Comparison of ENCODE assay signal across 1 cellular context in the genomic region with DNA sequence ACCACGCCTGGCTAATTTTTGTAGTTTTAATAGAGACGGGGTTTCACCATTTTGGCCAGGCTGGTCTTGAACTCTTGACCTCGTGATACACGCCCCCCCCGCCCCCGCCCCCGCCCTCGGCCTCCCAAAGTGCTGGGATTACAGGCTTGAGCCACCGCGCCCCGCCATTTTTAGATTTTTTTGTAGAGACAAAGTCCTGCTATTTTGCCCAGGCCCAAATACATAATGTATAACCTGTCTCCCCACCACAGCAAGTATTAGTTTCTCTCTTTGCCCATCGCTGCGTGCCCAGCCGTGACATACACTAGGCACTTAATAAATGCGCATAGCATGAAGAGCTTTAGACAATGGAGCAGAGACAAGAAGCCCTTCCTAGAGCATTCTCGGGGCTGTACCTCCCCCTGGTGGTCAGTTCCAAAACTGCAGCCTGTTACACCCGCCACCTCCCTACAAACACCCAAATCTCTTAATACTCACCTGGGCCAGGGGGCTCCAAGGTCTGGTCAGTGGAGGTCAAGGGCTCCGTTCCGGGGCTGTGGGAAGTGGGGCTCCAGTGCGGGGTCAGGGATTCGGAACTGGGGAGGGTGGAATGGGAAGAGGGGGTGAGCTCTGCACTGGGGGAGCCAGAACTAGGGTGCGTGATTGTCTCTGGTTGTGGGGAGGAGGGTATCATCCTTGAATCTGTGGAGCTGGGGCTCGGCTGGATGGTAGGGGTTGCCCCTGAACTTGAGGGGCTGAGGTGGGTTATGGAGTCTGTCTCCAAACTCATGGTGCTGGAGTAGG.
TF ChIP-seq lines count a peak whose summit lies in the region.

No MANE protein-coding gene starts in this region.

TF ChIP-seq in K562, 482 proteins besides CTCF, POLR2A, EP300 and RAD21 (continues in another document):
- peak; percentile 70 for TF ChIP-seq ZFP36 (IDR thresholded peaks at IDR 0.05; ENCODE audit: low read depth, low read length, partially characterized antibody)
- TF ChIP-seq IRF2 (CRISPR knock-in tag; IDR thresholded peaks at IDR 0.05), result no peak
- TF ChIP-seq MLX (CRISPR knock-in tag; conservative IDR thresholded peaks at IDR 0.05), result no peak
- no peak for TF ChIP-seq CHCHD3 (CRISPR knock-in tag; IDR thresholded peaks at IDR 0.05)
- TF ChIP-seq VEZF1 (CRISPR knock-in tag; IDR thresholded peaks at IDR 0.05), result peak; percentile 70
- no peak for TF ChIP-seq HDAC1 (IDR thresholded peaks at IDR 0.05)
- peak in 1 of 3 experiments; percentile 7 for TF ChIP-seq YY1 (IDR thresholded peaks at IDR 0.05; ENCODE audit: borderline replicate concordance in 1 of 3, control insufficient read depth in 1 of 3, extremely low read depth in 1 of 3, insufficient read depth in 3 of 3, insufficient read length in 1 of 3, insufficient replicate concordance in 2 of 3, low read depth in 1 of 3, low read length in 2 of 3)
- TF ChIP-seq FUS (optimal IDR thresholded peaks at IDR 0.05; ENCODE audit: low read depth, low read length), result no peak
- no peak for TF ChIP-seq BCLAF1 (IDR thresholded peaks at IDR 0.05; ENCODE audit: borderline replicate concordance in 1 of 2, control insufficient read depth in 1 of 2, low read depth in 2 of 2, low read length in 1 of 2)
- TF ChIP-seq MYC (IDR thresholded peaks at IDR 0.05; ENCODE audit: low read depth, low read length), result peak; percentile 44; the same call in 1 of the 2 replicates
- no peak for TF ChIP-seq MYC (CRISPR knock-in tag; IDR thresholded peaks at IDR 0.05; ENCODE audit: borderline replicate concordance, low read depth)
- TF ChIP-seq JUND (IDR thresholded peaks at IDR 0.05; ENCODE audit: borderline replicate concordance, low read depth, low read length), result peak; percentile 50; the same call in 1 of the 2 replicates
- no peak for TF ChIP-seq JUND (tag; IDR thresholded peaks at IDR 0.05; ENCODE audit: borderline replicate concordance, low read depth, low read length)
- TF ChIP-seq, protein P1, sequence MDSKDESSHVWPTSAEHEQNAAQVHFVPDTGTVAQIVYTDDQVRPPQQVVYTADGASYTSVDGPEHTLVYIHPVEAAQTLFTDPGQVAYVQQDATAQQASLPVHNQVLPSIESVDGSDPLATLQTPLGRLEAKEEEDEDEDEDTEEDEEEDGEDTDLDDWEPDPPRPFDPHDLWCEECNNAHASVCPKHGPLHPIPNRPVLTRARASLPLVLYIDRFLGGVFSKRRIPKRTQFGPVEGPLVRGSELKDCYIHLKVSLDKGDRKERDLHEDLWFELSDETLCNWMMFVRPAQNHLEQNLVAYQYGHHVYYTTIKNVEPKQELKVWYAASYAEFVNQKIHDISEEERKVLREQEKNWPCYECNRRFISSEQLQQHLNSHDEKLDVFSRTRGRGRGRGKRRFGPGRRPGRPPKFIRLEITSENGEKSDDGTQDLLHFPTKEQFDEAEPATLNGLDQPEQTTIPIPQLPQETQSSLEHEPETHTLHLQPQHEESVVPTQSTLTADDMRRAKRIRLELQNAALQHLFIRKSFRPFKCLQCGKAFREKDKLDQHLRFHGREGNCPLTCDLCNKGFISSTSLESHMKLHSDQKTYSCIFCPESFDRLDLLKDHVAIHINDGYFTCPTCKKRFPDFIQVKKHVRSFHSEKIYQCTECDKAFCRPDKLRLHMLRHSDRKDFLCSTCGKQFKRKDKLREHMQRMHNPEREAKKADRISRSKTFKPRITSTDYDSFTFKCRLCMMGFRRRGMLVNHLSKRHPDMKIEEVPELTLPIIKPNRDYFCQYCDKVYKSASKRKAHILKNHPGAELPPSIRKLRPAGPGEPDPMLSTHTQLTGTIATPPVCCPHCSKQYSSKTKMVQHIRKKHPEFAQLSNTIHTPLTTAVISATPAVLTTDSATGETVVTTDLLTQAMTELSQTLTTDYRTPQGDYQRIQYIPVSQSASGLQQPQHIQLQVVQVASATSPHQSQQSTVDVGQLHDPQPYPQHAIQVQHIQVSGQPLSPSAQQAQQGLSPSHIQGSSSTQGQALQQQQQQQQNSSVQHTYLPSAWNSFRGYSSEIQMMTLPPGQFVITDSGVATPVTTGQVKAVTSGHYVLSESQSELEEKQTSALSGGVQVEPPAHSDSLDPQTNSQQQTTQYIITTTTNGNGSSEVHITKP (IDR thresholded peaks at IDR 0.05; ENCODE audit: partially characterized antibody), result no peak
- no peak for TF ChIP-seq SP2 (IDR thresholded peaks at IDR 0.05; ENCODE audit: extremely low read depth, low read depth, low read length, poor library complexity, severe bottlenecking)
- TF ChIP-seq ZBTB17 (CRISPR knock-in tag; IDR thresholded peaks at IDR 0.05), result no peak
- TF ChIP-seq, protein P2, sequence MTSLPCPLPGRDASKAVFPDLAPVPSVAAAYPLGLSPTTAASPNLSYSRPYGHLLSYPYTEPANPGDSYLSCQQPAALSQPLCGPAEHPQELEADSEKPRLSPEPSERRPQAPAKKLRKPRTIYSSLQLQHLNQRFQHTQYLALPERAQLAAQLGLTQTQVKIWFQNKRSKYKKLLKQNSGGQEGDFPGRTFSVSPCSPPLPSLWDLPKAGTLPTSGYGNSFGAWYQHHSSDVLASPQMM (CRISPR knock-in tag; IDR thresholded peaks at IDR 0.05), result no peak
- TF ChIP-seq FOXJ2 (tag; IDR thresholded peaks at IDR 0.05), result no peak
- TF ChIP-seq BDP1 (IDR thresholded peaks at IDR 0.05; ENCODE audit: insufficient read depth, insufficient read length), result no peak
- TF ChIP-seq MITF (IDR thresholded peaks at IDR 0.05), result no peak
- TF ChIP-seq EWSR1 (IDR thresholded peaks at IDR 0.05; ENCODE audit: borderline replicate concordance, low read depth, partially characterized antibody), result no peak
- peak; percentile 14; the same call in 1 of the 2 replicates for TF ChIP-seq TOE1 (IDR thresholded peaks at IDR 0.05; ENCODE audit: borderline replicate concordance)
- no peak for TF ChIP-seq TOE1 (CRISPR knock-in tag; IDR thresholded peaks at IDR 0.05; ENCODE audit: borderline replicate concordance, low read depth)
- TF ChIP-seq STAG1 (CRISPR knock-in tag; IDR thresholded peaks at IDR 0.05; ENCODE audit: borderline replicate concordance), result peak; percentile 88
- TF ChIP-seq ZNF384 (IDR thresholded peaks at IDR 0.05; ENCODE audit: low read depth, low read length), result 0 out of 2 replicates have a peak, but pooled peaks have one; percentile 18
- no peak for TF ChIP-seq NR2F6 (CRISPR knock-in tag; IDR thresholded peaks at IDR 0.05)
- TF ChIP-seq TBL1XR1 (IDR thresholded peaks at IDR 0.05; ENCODE audit: low read length in 2 of 2), result peak in 1 of 2 experiments; percentile 37; a peak in 1 of 4 replicates
- no peak for TF ChIP-seq NR2C2 (CRISPR knock-in tag; IDR thresholded peaks at IDR 0.05)
- no peak for TF ChIP-seq NR2C2 (tag; IDR thresholded peaks at IDR 0.05)
- TF ChIP-seq ZNF124 (CRISPR knock-in tag; IDR thresholded peaks at IDR 0.05), result no peak
- TF ChIP-seq TFAP4 (CRISPR knock-in tag; IDR thresholded peaks at IDR 0.05; ENCODE audit: borderline replicate concordance), result 0 out of 2 replicates have a peak, but pooled peaks have one; percentile 36
- no peak for TF ChIP-seq MYBL2 (IDR thresholded peaks at IDR 0.05; ENCODE audit: low read depth)
- no peak for TF ChIP-seq MYBL2 (CRISPR knock-in tag; IDR thresholded peaks at IDR 0.05; ENCODE audit: borderline replicate concordance)
- TF ChIP-seq, protein P3, sequence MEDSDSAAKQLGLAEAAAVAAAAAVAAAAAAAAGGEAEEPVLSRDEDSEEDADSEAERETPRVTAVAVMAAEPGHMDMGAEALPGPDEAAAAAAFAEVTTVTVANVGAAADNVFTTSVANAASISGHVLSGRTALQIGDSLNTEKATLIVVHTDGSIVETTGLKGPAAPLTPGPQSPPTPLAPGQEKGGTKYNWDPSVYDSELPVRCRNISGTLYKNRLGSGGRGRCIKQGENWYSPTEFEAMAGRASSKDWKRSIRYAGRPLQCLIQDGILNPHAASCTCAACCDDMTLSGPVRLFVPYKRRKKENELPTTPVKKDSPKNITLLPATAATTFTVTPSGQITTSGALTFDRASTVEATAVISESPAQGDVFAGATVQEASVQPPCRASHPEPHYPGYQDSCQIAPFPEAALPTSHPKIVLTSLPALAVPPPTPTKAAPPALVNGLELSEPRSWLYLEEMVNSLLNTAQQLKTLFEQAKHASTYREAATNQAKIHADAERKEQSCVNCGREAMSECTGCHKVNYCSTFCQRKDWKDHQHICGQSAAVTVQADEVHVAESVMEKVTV (CRISPR knock-in tag; IDR thresholded peaks at IDR 0.05), result peak; percentile 95
- TF ChIP-seq SRF (CRISPR knock-in tag; IDR thresholded peaks at IDR 0.05), result no peak
- peak; percentile 48; the same call in 1 of the 2 replicates for TF ChIP-seq ESRRA (IDR thresholded peaks at IDR 0.05; ENCODE audit: borderline replicate concordance, low read depth)
- TF ChIP-seq ZZZ3 (IDR thresholded peaks at IDR 0.05), result no peak
- no peak for TF ChIP-seq MXI1 (IDR thresholded peaks at IDR 0.05; ENCODE audit: low read depth, low read length)
- no peak for TF ChIP-seq ZNF253 (CRISPR knock-in tag; conservative IDR thresholded peaks at IDR 0.05)
- TF ChIP-seq ZNF830 (CRISPR knock-in tag; IDR thresholded peaks at IDR 0.05), result no peak
- no peak for TF ChIP-seq GTF2B (IDR thresholded peaks at IDR 0.05; ENCODE audit: extremely low read depth, insufficient read length)
- TF ChIP-seq SIRT6 (IDR thresholded peaks at IDR 0.05; ENCODE audit: low read depth, low read length), result no peak
- TF ChIP-seq MAZ (CRISPR knock-in tag; conservative IDR thresholded peaks at IDR 0.05 in 1 of 2, IDR thresholded peaks at IDR 0.05 in 1 of 2), result peak; percentile 38 to 50; a peak in 3 of 4 replicates
- TF ChIP-seq THRA (IDR thresholded peaks at IDR 0.05), result no peak
- TF ChIP-seq RBM39 (optimal IDR thresholded peaks at IDR 0.05; ENCODE audit: low read depth, low read length), result no peak
- TF ChIP-seq ARID2 (IDR thresholded peaks at IDR 0.05), result peak; percentile 81; the same call in 1 of the 2 replicates
